ENCODE assay signal across 17 cellular contexts in genomic region chr3:33919721-33920120, GRCh38.
"Had no signal": no experiment of that assay in that cellular context is flagged by ENCODE, and none has a peak within 500 bp of the region (broad histone marks: within the 10 kb centered on the region; RNA-seq: fewer than 3 reads in every experiment).

No MANE protein-coding gene starts in this region.

- H3K4me3 ChIP-seq: esophagus muscularis mucosa, gastrocnemius medialis, heart right ventricle, ovary, right atrium auricular region, sigmoid colon, skin epidermis, stomach had no signal

- ATAC-seq: gastrocnemius medialis; heart right ventricle; left lobe of liver; naive thymus-derived CD4-positive, alpha-beta T cell had no signal

- H3K4me3 Mint-ChIP-seq: naive thymus-derived CD4-positive, alpha-beta T cell had no signal

- H3K27ac Mint-ChIP-seq: naive thymus-derived CD4-positive, alpha-beta T cell had no signal

- H3K4me1 ChIP-seq: esophagus muscularis mucosa, gastrocnemius medialis, heart right ventricle, right atrium auricular region, sigmoid colon, stomach had no signal

- DNase-seq: effector memory CD4-positive, alpha-beta T cell; gastrocnemius medialis; heart right ventricle; mammary epithelial cell; naive thymus-derived CD4-positive, alpha-beta T cell; ovary; sigmoid colon; stimulated activated CD4-positive, alpha-beta T cell treated with anti-CD3 and anti-CD28 coated beads, Interleukin-2, amount 100 ng/mL, for 24 hours; stimulated activated CD4-positive, alpha-beta T cell treated with anti-CD3 and anti-CD28 coated beads, Interleukin-4, amount 100 ng/mL, for 4 hours; stimulated activated naive CD4-positive, alpha-beta T cell; stomach; trophoblast cell had no signal

- H3K36me3 ChIP-seq: esophagus muscularis mucosa, gastrocnemius medialis, heart right ventricle, ovary, right atrium auricular region, sigmoid colon, stomach had no signal

- H3K27ac ChIP-seq: epithelial cell of prostate, esophagus muscularis mucosa, gastrocnemius medialis, heart right ventricle, ovary, right atrium auricular region, sigmoid colon, skin epidermis, stomach had no signal

- H3K27me3 ChIP-seq: esophagus muscularis mucosa, gastrocnemius medialis, ovary, right atrium auricular region, sigmoid colon had no signal

- H3K36me3 Mint-ChIP-seq: naive thymus-derived CD4-positive, alpha-beta T cell had no signal
